8 cellular contexts compared by ENCODE assay signal in the genomic region with DNA sequence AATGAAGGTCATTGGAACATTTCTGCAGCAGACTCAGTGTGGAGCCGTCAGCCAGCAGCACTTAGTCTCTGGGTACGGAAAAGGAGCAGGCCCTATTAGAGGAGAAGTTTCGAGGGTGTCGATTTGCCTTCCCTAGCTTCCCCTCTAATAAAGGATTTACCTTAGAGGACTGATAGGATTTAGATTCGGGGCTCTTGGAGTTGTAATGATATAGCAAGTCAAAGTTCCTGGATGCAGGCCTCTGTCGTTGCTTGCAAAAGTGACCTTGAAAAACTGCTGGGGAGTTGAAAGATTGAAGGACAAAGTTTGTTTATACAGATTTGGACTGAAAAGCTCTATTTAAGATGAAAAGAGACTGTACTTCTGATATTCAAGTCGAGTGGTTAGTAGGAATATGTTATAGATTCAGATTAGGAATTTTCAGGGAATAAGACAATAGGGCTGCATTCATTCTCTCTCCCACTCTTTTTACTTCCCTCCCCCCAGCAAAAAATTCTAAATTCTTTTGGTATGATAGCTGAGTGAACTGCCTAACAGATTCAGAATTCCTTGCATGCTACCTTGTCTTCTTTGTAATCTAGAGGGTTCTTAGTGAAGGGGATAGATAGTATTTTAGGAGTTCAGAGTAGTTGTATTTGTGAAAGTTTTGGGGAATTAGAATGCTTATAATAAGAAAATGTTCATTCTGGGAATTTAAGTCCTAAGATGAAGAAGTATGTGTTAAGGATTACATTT. TPM values are rescaled to one million over a fixed set of nuclear protein-coding genes. Genes with fewer than 3 reads are reported as not detected.
DNase-seq lines count a peak whose midpoint lies in the region; ATAC-seq and TF ChIP-seq lines count a peak whose summit lies in the region.

No MANE protein-coding gene starts in this region.

- H3K4me1 Mint-ChIP-seq in stimulated activated naive CD8-positive, alpha-beta T cell treated with anti-CD3 and anti-CD28 coated beads, Interleukin-15, Interleukin-2, amounts not matched to agents 100 ng/mL and 50 ng/mL, for 24 hours (ENCODE audit: low read depth): peaks cover 62% of the 10 kb centered on the region

- H3K27ac Mint-ChIP-seq in stimulated activated naive CD8-positive, alpha-beta T cell treated with anti-CD3 and anti-CD28 coated beads, Interleukin-15, Interleukin-2, amounts not matched to agents 100 ng/mL and 50 ng/mL, for 24 hours: peak overlapping the region; percentile 29

- peak overlapping the region; percentile 33 for H3K4me3 Mint-ChIP-seq in stimulated activated naive CD8-positive, alpha-beta T cell treated with anti-CD3 and anti-CD28 coated beads, Interleukin-15, Interleukin-2, amounts not matched to agents 100 ng/mL and 50 ng/mL, for 24 hours

- DNase-seq in stimulated activated naive CD8-positive, alpha-beta T cell treated with anti-CD3 and anti-CD28 coated beads, Interleukin-15, Interleukin-2, amounts not matched to agents 100 U/mL and 50 U/mL, for 24 hours: no peak
- peak; percentile 38 for DNase-seq in midbrain (lab: John Stamatoyannopoulos, UW)
- DNase-seq in vagina (ENCODE audit: extremely low spot score in 2 of 2): no peak
- no peak for DNase-seq in NOMO-1 (lab: John Stamatoyannopoulos, UW; ENCODE audit: unreplicated experiment in 2 of 2)
- no peak for DNase-seq in HPDE6-E6E7 (ENCODE audit: extremely low spot score)

- H3K9me3 ChIP-seq in vagina: no peaks in the 10 kb centered on the region

- peaks cover 64% of the 10 kb centered on the region for H3K4me1 ChIP-seq in vagina

- no peaks in the 10 kb centered on the region for H3K36me3 ChIP-seq in vagina

- no peaks in the 10 kb centered on the region for H3K27me3 Mint-ChIP-seq in stimulated activated naive CD8-positive, alpha-beta T cell treated with anti-CD3 and anti-CD28 coated beads, Interleukin-15, Interleukin-2, amounts not matched to agents 100 ng/mL and 50 ng/mL, for 24 hours

- H3K9me3 Mint-ChIP-seq in stimulated activated naive CD8-positive, alpha-beta T cell treated with anti-CD3 and anti-CD28 coated beads, Interleukin-15, Interleukin-2, amounts not matched to agents 100 ng/mL and 50 ng/mL, for 24 hours: no peaks in the 10 kb centered on the region

- peak overlapping the region; percentile 61 for H3K27ac ChIP-seq in cingulate gyrus (ENCODE audit: low read depth, low read length)
- H3K27ac ChIP-seq in vagina: peak overlapping the region; percentile 64

- intact Hi-C loops in vagina (cut with DNase I): no loop called here

- peak overlapping the region; percentile 7 to 53 for H3K4me3 ChIP-seq in vagina

- TF ChIP-seq POLR2A in vagina (IDR thresholded peaks at IDR 0.05) (no peak), GM18505 (IDR thresholded peaks at IDR 0.05; ENCODE audit: borderline replicate concordance, extremely low read depth, insufficient read depth, insufficient read length) (no peak)

- no peaks in the 10 kb centered on the region for H3K27me3 ChIP-seq in vagina

- no peak for TF ChIP-seq CTCF in vagina (IDR thresholded peaks at IDR 0.05)

- ATAC-seq in stimulated activated naive CD8-positive, alpha-beta T cell treated with anti-CD3 and anti-CD28 coated beads, Interleukin-15, Interleukin-2, amounts not matched to agents 100 U/mL and 50 U/mL, for 24 hours: no peak
- ATAC-seq in GM18505 (IDR thresholded peaks at IDR 0.05; ENCODE audit: unreplicated experiment): no peak

- H3K36me3 Mint-ChIP-seq in stimulated activated naive CD8-positive, alpha-beta T cell treated with anti-CD3 and anti-CD28 coated beads, Interleukin-15, Interleukin-2, amounts not matched to agents 100 ng/mL and 50 ng/mL, for 24 hours (ENCODE audit: low read depth): peaks cover 11% of the 10 kb centered on the region

RNA-seq across cellular contexts. Expression of a gene that starts 19.2 kb away (rescaled TPM):
- 61.6 TPM for total RNA-seq in vagina

RNA-seq across cellular contexts. Expression of a gene that starts 45.3 kb away (rescaled TPM):
- 4.7 TPM for total RNA-seq in vagina
